9 cellular contexts compared by ENCODE assay signal in genomic region chr6:167795874-167796667, GRCh38. TPM values are rescaled to one million over a fixed set of nuclear protein-coding genes. Genes with fewer than 3 reads are reported as not detected.
A peak's percentile ranks its signal among the peaks of the same experiment; 100 is the strongest.
DNase-seq lines count a peak whose midpoint lies in the region; ATAC-seq, FAIRE-seq and TF ChIP-seq lines count a peak whose summit lies in the region.
"Had no signal": no experiment of that assay in that cellular context is flagged by ENCODE, and none has a peak within 500 bp of the region (broad histone marks: within the 10 kb centered on the region; RNA-seq: fewer than 3 reads in every experiment).

No MANE protein-coding gene starts in this region.

- TF ChIP-seq CTCF in Panc1 (IDR thresholded peaks at IDR 0.05) (no peak), omental fat pad (IDR thresholded peaks at IDR 0.05) (no peak)

- H3K27me3 ChIP-seq in BLaER1 (no peaks in the 10 kb centered on the region), Panc1 (ENCODE audit: control insufficient read depth, insufficient read depth, low read length) (no peaks in the 10 kb centered on the region)

- DNase-seq in Panc1 (ENCODE audit: low read depth, low spot score) (no peak), frontal cortex (ENCODE audit: low spot score in 2 of 2) (peak; percentile 35 to 40), omental fat pad (ENCODE audit: low spot score) (no peak), NCI-H1048 (lab: John Stamatoyannopoulos, UW) (no peak), SKM-1 treated with dmso at 0.1 percent for 144 hours (lab: John Stamatoyannopoulos, UW; ENCODE audit: unreplicated experiment) (no peak)
- DNase-seq: NCI-H2171 had no signal

- H3K4me2 ChIP-seq in BLaER1, result peak overlapping the region; percentile 97

- H3K36me3 ChIP-seq in BLaER1, result 0 out of 2 replicates have a peak, but pooled peaks cover 7% of the 10 kb centered on the region
- no peaks in the 10 kb centered on the region for H3K36me3 ChIP-seq in Panc1 (ENCODE audit: control insufficient read depth, insufficient read depth, low read length)

- H3K9me3 ChIP-seq in BLaER1, result peaks cover 17% of the 10 kb centered on the region
- H3K9me3 ChIP-seq in Panc1 (ENCODE audit: control insufficient read depth, insufficient read depth, low read depth, low read length), result no peaks in the 10 kb centered on the region

- in situ Hi-C loops in Panc1 (cut with HindIII; ENCODE audit: low pct_unique_long_range_greater_than_20kb, low sequenced_read_pairs), result no loop called here

- no peaks in the 10 kb centered on the region for H4K20me1 ChIP-seq in BLaER1

- ATAC-seq in Panc1 (peak; percentile 65; the same call in 1 of the 2 replicates), omental fat pad (ENCODE audit: low FRiP score) (peak; percentile 44), GM21423 (IDR thresholded peaks at IDR 0.05; ENCODE audit: unreplicated experiment) (no peak), GM21447 (IDR thresholded peaks at IDR 0.05; ENCODE audit: unreplicated experiment) (no peak)

- H3K9ac ChIP-seq in BLaER1, result peak overlapping the region; percentile 66

- POLR2A ChIA-PET in Panc1 (lab: Charles Lee), result interaction anchor here (0.5 kb wide), 1 partner anchor 787 kb away, joined by 10 read pairs; no protein-coding TSS in a partner anchor

- H3K27ac ChIP-seq in BLaER1, result peak overlapping the region; percentile 76
- H3K27ac ChIP-seq in Panc1 (ENCODE audit: low read length), result no peak overlapping the region

- CTCF ChIA-PET in Panc1 (lab: Charles Lee), result no interaction called here

- intact Hi-C loops in Panc1 (cut with micrococcal nuclease; ENCODE audit: unreplicated experiment), result no loop called here

- H3K4me1 ChIP-seq in BLaER1 (peaks cover 76% of the 10 kb centered on the region), Panc1 (ENCODE audit: control insufficient read depth, insufficient read depth, low read length) (no peaks in the 10 kb centered on the region)

- H3K4me3 ChIP-seq in BLaER1 (peak overlapping the region; percentile 68), Panc1 (ENCODE audit: low read depth in 2 of 2, low read length in 2 of 2) (no peak overlapping the region)

- FAIRE-seq in frontal cortex (lab: Jason Lieb, UNC), result no peak

- BruUV-seq in Panc1 (replicated peaks; lab: Mats Ljungman, UMichigan), result no TSS peak

RNA-seq across cellular contexts. Expression of gene AFDN, which starts 30.6 kb away (rescaled TPM):
- total RNA-seq in Panc1 (2021; ENCODE audit: unreplicated experiment) (143 TPM), frontal cortex (204 TPM), omental fat pad (100 to 1,000 TPM; 114 to 166 (median 125) TPM)
- 104 TPM for polyA plus RNA-seq in Panc1 (2012; ENCODE audit: insufficient read length)

Comparison
In these comparisons a context has a peak if more than half of its experiments do, and no peak if none do; other contexts are left out.
1. ATAC-seq: peak in Panc1 (single experiment) and omental fat pad (single experiment); none in GM21423 (single experiment) and GM21447 (single experiment).
2. DNase-seq: peak in frontal cortex (2 of 2); none in Panc1 (single experiment), omental fat pad (single experiment), NCI-H1048 (single experiment) and SKM-1 treated with dmso at 0.1 percent for 144 hours (single experiment).